In genomic region chr3:15045667-15046066, GRCh38 we compare ENCODE assay signal across 24 cellular contexts. TPM values are rescaled to one million over a fixed set of nuclear protein-coding genes. Genes with fewer than 3 reads are reported as not detected.
DNase-seq lines count a peak whose midpoint lies in the region; ATAC-seq lines count a peak whose summit lies in the region.
"Had no signal": no experiment of that assay in that cellular context is flagged by ENCODE, and none has a peak within 500 bp of the region (broad histone marks: within the 10 kb centered on the region; RNA-seq: fewer than 3 reads in every experiment).

No MANE protein-coding gene starts in this region.

- no peaks in the 10 kb centered on the region for H3K27me3 Mint-ChIP-seq in T-cell
- H3K27me3 Mint-ChIP-seq in effector memory CD8-positive, alpha-beta T cell = no peaks in the 10 kb centered on the region

- no peaks in the 10 kb centered on the region for H3K27me3 ChIP-seq in right cardiac atrium (ENCODE audit: control insufficient read depth, insufficient read depth)
- H3K27me3 ChIP-seq: brain microvascular endothelial cell, upper lobe of right lung had no signal

- H3K9me3 ChIP-seq in right cardiac atrium (ENCODE audit: control insufficient read depth, low read length) = no peaks in the 10 kb centered on the region
- H3K9me3 ChIP-seq: SK-N-SH, upper lobe of right lung had no signal

- H3K27ac ChIP-seq in right cardiac atrium (ENCODE audit: low read length) = no peak overlapping the region
- H3K27ac ChIP-seq: brain microvascular endothelial cell, upper lobe of right lung had no signal

- DNase-seq in right cardiac atrium (no peak), cardiac septum (ENCODE audit: low spot score) (no peak), T-cell (no peak), NCI-H774 (lab: John Stamatoyannopoulos, UW) (no peak)
- no peak for DNase-seq in effector memory CD8-positive, alpha-beta T cell
- DNase-seq: activated CD4-positive, alpha-beta T cell treated with anti-CD3 and anti-CD28 coated beads, Interleukin-2, amount 50 U/mL, for 1 hour; activated CD8-positive, alpha-beta memory T cell treated with anti-CD3 and anti-CD28 coated beads, Interleukin-2, amount 50 U/mL, for 4 hours; activated gamma-delta T cell; amniotic stem cell; brain microvascular endothelial cell; EL; HFFc6; NCI-H446 treated with DMSO at 0.1 percent for 48 hours; RPMI8226; SK-N-SH; small intestine; stimulated activated CD4-positive, alpha-beta T cell treated with anti-CD3 and anti-CD28 coated beads, Interleukin-1b, Interleukin-23, amount 100 ng/mL, for 48 hours; stimulated activated CD8-positive, alpha-beta memory T cell treated with anti-CD3 and anti-CD28 coated beads, Interleukin-4, amount 100 ng/mL, for 48 hours; upper lobe of right lung had no signal

- intact Hi-C loops in right cardiac atrium (cut with DNase I) = loop anchor here in 1 of 4 donors (10.0 kb wide), 1 partner anchor 101 kb away; the partner anchor contains the start of gene NR2C2
- intact Hi-C loops in cardiac septum (cut with DNase I) = no loop called here

- POLR2A ChIA-PET in T-cell (lab: Charles Lee) = no interaction called here

- 46% methylated on average over 1 of the region's 1 CpG for WGBS in right cardiac atrium

- no peak overlapping the region for H3K4me3 ChIP-seq in right cardiac atrium (ENCODE audit: low read length)
- H3K4me3 ChIP-seq: GM23338, upper lobe of right lung had no signal

- ATAC-seq in right cardiac atrium (peak; percentile 31), T-cell (replicated peaks in 1 of 4) (no peak), HG02610 (IDR thresholded peaks at IDR 0.05; ENCODE audit: unreplicated experiment) (no peak), GM18870 (IDR thresholded peaks at IDR 0.05; ENCODE audit: unreplicated experiment) (no peak)
- no peak for ATAC-seq in effector memory CD8-positive, alpha-beta T cell (replicated peaks)
- ATAC-seq: GM23338, left lobe of liver, upper lobe of right lung had no signal

- peak overlapping the region; percentile 20 to 34 for H3K27ac Mint-ChIP-seq in T-cell
- peak overlapping the region; percentile 19 to 22 for H3K27ac Mint-ChIP-seq in effector memory CD8-positive, alpha-beta T cell
- H3K27ac Mint-ChIP-seq: GM23338, HFFc6 had no signal

- H3K36me3 Mint-ChIP-seq in T-cell = peaks cover 33% of the 10 kb centered on the region
- peaks cover 74% of the 10 kb centered on the region for H3K36me3 Mint-ChIP-seq in effector memory CD8-positive, alpha-beta T cell (ENCODE audit: insufficient read depth)

- CTCF ChIA-PET in T-cell (lab: Charles Lee) = no interaction called here

- H3K4me3 Mint-ChIP-seq in T-cell = no peak overlapping the region
- H3K4me3 Mint-ChIP-seq in effector memory CD8-positive, alpha-beta T cell = no peak overlapping the region
- H3K4me3 Mint-ChIP-seq: CD14-positive monocyte, GM23338, HFFc6 had no signal

- H3K4me1 Mint-ChIP-seq in T-cell = peaks cover 23 to 43% (median 29%) of the 10 kb centered on the region in 3 donors
- peaks cover 0 to 8% of the 10 kb centered on the region in 2 donors for H3K4me1 Mint-ChIP-seq in effector memory CD8-positive, alpha-beta T cell (ENCODE audit: low read depth in 2 of 2)
- H3K4me1 Mint-ChIP-seq: GM23338 had no signal

- H3K4me1 ChIP-seq in right cardiac atrium (ENCODE audit: control insufficient read depth, insufficient read depth, low read length) = no peaks in the 10 kb centered on the region
- H3K4me1 ChIP-seq: upper lobe of right lung had no signal

- no peaks in the 10 kb centered on the region for H3K9me3 Mint-ChIP-seq in T-cell
- H3K9me3 Mint-ChIP-seq in effector memory CD8-positive, alpha-beta T cell = no peaks in the 10 kb centered on the region
- H3K9me3 Mint-ChIP-seq: CD14-positive monocyte, GM23338, HFFc6 had no signal

RNA-seq across cellular contexts. Expression of gene MRPS25, which starts 19.4 kb away (rescaled TPM):
- total RNA-seq in right cardiac atrium = 10 to 100 TPM; 63.4 to 93.0 (median 89.8) TPM
- polyA plus RNA-seq in right cardiac atrium = 125 TPM
- 77.7 TPM for total RNA-seq in cardiac septum
- total RNA-seq in T-cell = 100 to 1,000 TPM in 1 of 5 donors, 10 to 100 TPM in 4; 55.7 to 102 (median 87.3) TPM

RNA-seq across cellular contexts. Expression of gene RBSN, which starts 53.3 kb away (rescaled TPM):
- total RNA-seq in right cardiac atrium = 10 to 100 TPM; 20.1 to 26.7 (median 20.5) TPM
- 7.3 TPM for polyA plus RNA-seq in right cardiac atrium
- 24.1 TPM for total RNA-seq in cardiac septum
- 10 to 100 TPM; 24.7 to 42.7 (median 34.4) TPM for total RNA-seq in T-cell

Comparison
In these comparisons a context has a peak if more than half of its experiments do, and no peak if none do; other contexts are left out.
1. ATAC-seq: peak in right cardiac atrium (2 of 2); none in T-cell (0 of 4), effector memory CD8-positive, alpha-beta T cell (single experiment), HG02610 (single experiment) and GM18870 (single experiment).